1 cellular context compared by ENCODE assay signal in genomic region chr7:140322759-140323158, GRCh38.
TF ChIP-seq lines count a peak whose summit lies in the region.

No MANE protein-coding gene starts in this region.

TF ChIP-seq in K562, 482 proteins besides CTCF, POLR2A, EP300 and RAD21 (continued from another document):
- no peak for TF ChIP-seq GMEB1 (CRISPR knock-in tag; IDR thresholded peaks at IDR 0.05)
- peak; percentile 55; the same call in 1 of the 2 replicates for TF ChIP-seq CUX1 (CRISPR knock-in tag; IDR thresholded peaks at IDR 0.05)
- TF ChIP-seq MIER1 (IDR thresholded peaks at IDR 0.05; ENCODE audit: low read depth): no peak
- TF ChIP-seq ZNF121 (CRISPR knock-in tag; conservative IDR thresholded peaks at IDR 0.05): no peak
- TF ChIP-seq PYGO2 (tag; IDR thresholded peaks at IDR 0.05): no peak
- no peak for TF ChIP-seq NR4A1 (CRISPR knock-in tag; IDR thresholded peaks at IDR 0.05)
- TF ChIP-seq NR4A1 (tag; IDR thresholded peaks at IDR 0.05): 0 out of 2 replicates have a peak, but pooled peaks have one; percentile 27
- peak; percentile 63 for TF ChIP-seq CREM (IDR thresholded peaks at IDR 0.05; ENCODE audit: low read depth)
- TF ChIP-seq SMARCA5 (IDR thresholded peaks at IDR 0.05): no peak
- peak; percentile 69; the same call in 1 of the 2 replicates for TF ChIP-seq MYNN (IDR thresholded peaks at IDR 0.05)
- no peak for TF ChIP-seq MYNN (CRISPR knock-in tag; IDR thresholded peaks at IDR 0.05)
- TF ChIP-seq ASH1L (IDR thresholded peaks at IDR 0.05; ENCODE audit: borderline replicate concordance, low read depth, partially characterized antibody): no peak
- TF ChIP-seq MBD1 (CRISPR knock-in tag; IDR thresholded peaks at IDR 0.05): no peak
- no peak; the same call in 1 of the 2 replicates for TF ChIP-seq NCOA6 (IDR thresholded peaks at IDR 0.05)
- no peak for TF ChIP-seq SMAD1 (IDR thresholded peaks at IDR 0.05; ENCODE audit: low read depth, low read length, partially characterized antibody)
- TF ChIP-seq CREBBP (IDR thresholded peaks at IDR 0.05; ENCODE audit: low read depth, low read length): no peak
- TF ChIP-seq MAX (CRISPR knock-in tag; IDR thresholded peaks at IDR 0.05): no peak
- TF ChIP-seq SIX5 (IDR thresholded peaks at IDR 0.05; ENCODE audit: borderline replicate concordance in 1 of 2, insufficient read depth in 1 of 2, low read depth in 1 of 2, low read length in 2 of 2): no peak
- peak; percentile 89 for TF ChIP-seq PHB2 (IDR thresholded peaks at IDR 0.05; ENCODE audit: low read depth)
- TF ChIP-seq POLR3A (IDR thresholded peaks at IDR 0.05; ENCODE audit: borderline replicate concordance, extremely low read depth, insufficient read depth, insufficient read length): no peak
- no peak for TF ChIP-seq STAT5B (CRISPR knock-in tag; IDR thresholded peaks at IDR 0.05)
- no peak for TF ChIP-seq KLF13 (tag; IDR thresholded peaks at IDR 0.05; ENCODE audit: borderline replicate concordance, low read depth)
- no peak for TF ChIP-seq CEBPZ (IDR thresholded peaks at IDR 0.05; ENCODE audit: borderline replicate concordance, low read depth, low read length)
- no peak for TF ChIP-seq ZNF780A (CRISPR knock-in tag; IDR thresholded peaks at IDR 0.05)
- TF ChIP-seq ARID3A (IDR thresholded peaks at IDR 0.05; ENCODE audit: borderline replicate concordance, low read depth, low read length): peak; percentile 87
- no peak for TF ChIP-seq ZNF57 (CRISPR knock-in tag; IDR thresholded peaks at IDR 0.05)
- no peak for TF ChIP-seq ZNF518B (CRISPR knock-in tag; IDR thresholded peaks at IDR 0.05)
- no peak for TF ChIP-seq ZNF324 (CRISPR knock-in tag; IDR thresholded peaks at IDR 0.05)
